In genomic region chr7:107964510-107964909, GRCh38 we compare ENCODE assay signal across 22 cellular contexts. TPM values are rescaled to one million over a fixed set of nuclear protein-coding genes. Genes with fewer than 3 reads are reported as not detected.
DNase-seq lines count a peak whose midpoint lies in the region; ATAC-seq, FAIRE-seq and TF ChIP-seq lines count a peak whose summit lies in the region.
"Had no signal": no experiment of that assay in that cellular context is flagged by ENCODE, and none has a peak within 500 bp of the region (broad histone marks: within the 10 kb centered on the region; RNA-seq: fewer than 3 reads in every experiment).

No MANE protein-coding gene starts in this region.

- no peak for TF ChIP-seq POLR2A in gastroesophageal sphincter (IDR thresholded peaks at IDR 0.05)

- ATAC-seq in gastroesophageal sphincter = no peak
- ATAC-seq: A549, GM12878, GM23338 had no signal

- H3K9me3 ChIP-seq in mammary epithelial cell (replicated peaks; ENCODE audit: insufficient read depth, low read length) (no peaks in the 10 kb centered on the region), astrocyte (ENCODE audit: insufficient read depth, low read depth, low read length) (no peaks in the 10 kb centered on the region), gastroesophageal sphincter (no peaks in the 10 kb centered on the region)
- H3K9me3 ChIP-seq: A549, BLaER1 had no signal

- no peak overlapping the region for H3K27ac ChIP-seq in mammary epithelial cell (ENCODE audit: insufficient read depth, low read depth, low read length)
- no peak overlapping the region for H3K27ac ChIP-seq in astrocyte (ENCODE audit: low read depth, low read length)
- peak overlapping the region in 3 of 4 donors; percentile 22 to 39 (median 37) for H3K27ac ChIP-seq in gastroesophageal sphincter
- H3K27ac ChIP-seq: 22Rv1, A549, BLaER1 had no signal

- H4K20me1 ChIP-seq in mammary epithelial cell (ENCODE audit: insufficient read depth, low read length) (no peaks in the 10 kb centered on the region), astrocyte (ENCODE audit: insufficient read depth, low read length) (peaks cover 70% of the 10 kb centered on the region)
- H4K20me1 ChIP-seq: BLaER1 had no signal

- dilution Hi-C loops in mammary epithelial cell (cut with HindIII; ENCODE audit: low sequenced_read_pairs) = no loop called here

- H3K4me3 Mint-ChIP-seq in MCF 10A (ENCODE audit: unreplicated experiment) (no peak overlapping the region), astrocyte (ENCODE audit: unreplicated experiment) (no peak overlapping the region), osteocyte (ENCODE audit: unreplicated experiment) (no peak overlapping the region)
- H3K4me3 Mint-ChIP-seq: CD14-positive monocyte; CD4-positive, alpha-beta memory T cell; GM23338 had no signal

- H3K27me3 Mint-ChIP-seq in MCF 10A (ENCODE audit: insufficient read depth, unreplicated experiment) (no peaks in the 10 kb centered on the region), astrocyte (ENCODE audit: low read depth, unreplicated experiment) (no peaks in the 10 kb centered on the region), osteocyte (ENCODE audit: unreplicated experiment) (no peaks in the 10 kb centered on the region)

- 92% methylated on average over 10 of the region's 11 CpGs for WGBS in mammary epithelial cell (ENCODE audit: low coverage, missing lambda C conversion rate)
- 95 to 100% methylated on average over 1 to 7 of the region's 11 CpGs for WGBS in gastroesophageal sphincter (ENCODE audit: low coverage in 1 of 2), 2 donors

- FAIRE-seq in astrocyte (lab: Jason Lieb, UNC) = no peak
- FAIRE-seq: A549, GM12878, GM19239, H54 had no signal

- CTCF ChIA-PET in MCF 10A (lab: Yijun Ruan, JAX) = interaction anchor here (0.6 to 1.6 kb wide), 4 partner anchors 13 to 119 kb away, joined by 3 to 5 read pairs (median 4); no protein-coding TSS in a partner anchor
- CTCF ChIA-PET in mammary epithelial cell (lab: Charles Lee; ENCODE audit: low non-redundant PET) = no interaction called here

- DNase-seq in MCF 10A (ENCODE audit: unreplicated experiment) (no peak), mammary epithelial cell (no peak), astrocyte (ENCODE audit: low read depth) (no peak), osteocyte (ENCODE audit: extremely low spot score, unreplicated experiment) (no peak), AML-193 (lab: John Stamatoyannopoulos, UW) (no peak), NCI-H1092 (lab: John Stamatoyannopoulos, UW) (no peak), pons (ENCODE audit: low spot score) (no peak)
- DNase-seq: Calu3; CD4-positive, alpha-beta memory T cell; DMS53; DND-41; EL; HCEC 1CT had no signal

- H3K36me3 ChIP-seq in mammary epithelial cell (ENCODE audit: insufficient read depth, low read length) (peaks cover 55% of the 10 kb centered on the region), astrocyte (ENCODE audit: insufficient read depth, low read length) (peaks cover 76% of the 10 kb centered on the region), gastroesophageal sphincter (peaks cover 0 to 65% of the 10 kb centered on the region in 2 donors)
- H3K36me3 ChIP-seq: BLaER1 had no signal

- H3K4me3 ChIP-seq in mammary epithelial cell (replicated peaks in 1 of 3; ENCODE audit: insufficient read depth in 1 of 3, low read depth in 2 of 3, low read length in 3 of 3) (no peak overlapping the region), astrocyte (ENCODE audit: insufficient read depth, low read depth, low read length) (no peak overlapping the region), gastroesophageal sphincter (no peak overlapping the region)
- H3K4me3 ChIP-seq: A549, BLaER1, GM12878, GM23338 had no signal

- no peak overlapping the region for H3K4me2 ChIP-seq in mammary epithelial cell (ENCODE audit: insufficient read depth, low read depth, low read length)
- no peak overlapping the region for H3K4me2 ChIP-seq in astrocyte (ENCODE audit: low read length)
- H3K4me2 ChIP-seq: A549, BLaER1, GM23338 had no signal

- TF ChIP-seq CTCF in MCF 10A (IDR thresholded peaks at IDR 0.05; ENCODE audit: unreplicated experiment) (no peak), mammary epithelial cell (conservative IDR thresholded peaks at IDR 0.05 in 1 of 2, IDR thresholded peaks at IDR 0.05 in 1 of 2; ENCODE audit: extremely low read depth in 1 of 2, insufficient read depth in 1 of 2, low read depth in 1 of 2, low read length in 2 of 2) (no peak), astrocyte (IDR thresholded peaks at IDR 0.05; ENCODE audit: insufficient read depth, low read depth, low read length) (no peak), gastroesophageal sphincter (IDR thresholded peaks at IDR 0.05) (no peak), osteocyte (IDR thresholded peaks at IDR 0.05) (no peak)

- no peak overlapping the region for H2AFZ ChIP-seq in mammary epithelial cell (ENCODE audit: low read depth, low read length)
- H2AFZ ChIP-seq in astrocyte (ENCODE audit: low read depth, low read length) = no peak overlapping the region
- H2AFZ ChIP-seq: GM23338 had no signal

- POLR2A ChIA-PET in MCF 10A (lab: Yijun Ruan, JAX) = interaction anchor here (0.6 to 13.1 kb wide), 6 partner anchors 8 to 153 kb away, joined by 3 to 337 read pairs (median 6); no protein-coding TSS in a partner anchor

- H3K4me1 Mint-ChIP-seq in MCF 10A (ENCODE audit: insufficient read depth, unreplicated experiment) = peaks cover 8% of the 10 kb centered on the region
- H3K4me1 Mint-ChIP-seq in astrocyte (ENCODE audit: low read depth, unreplicated experiment) = peaks cover 8% of the 10 kb centered on the region
- peaks cover 9% of the 10 kb centered on the region for H3K4me1 Mint-ChIP-seq in osteocyte (ENCODE audit: unreplicated experiment)
- H3K4me1 Mint-ChIP-seq: CD14-positive monocyte; CD4-positive, alpha-beta memory T cell had no signal

- H3K79me2 ChIP-seq in mammary epithelial cell (ENCODE audit: insufficient read depth, low read length) (peaks cover 34% of the 10 kb centered on the region), astrocyte (ENCODE audit: insufficient read depth, low read length) (peaks cover 55% of the 10 kb centered on the region)

- no peak for TF ChIP-seq EP300 in gastroesophageal sphincter (IDR thresholded peaks at IDR 0.05)

- H3K27me3 ChIP-seq in mammary epithelial cell (ENCODE audit: insufficient read depth, low read length) (no peaks in the 10 kb centered on the region), astrocyte (ENCODE audit: insufficient read depth, low read length) (no peaks in the 10 kb centered on the region), gastroesophageal sphincter (no peaks in the 10 kb centered on the region)
- H3K27me3 ChIP-seq: BLaER1 had no signal

- H3K36me3 Mint-ChIP-seq in MCF 10A (ENCODE audit: insufficient read depth, unreplicated experiment) (no peaks in the 10 kb centered on the region), astrocyte (ENCODE audit: low read depth, unreplicated experiment) (peaks cover 33% of the 10 kb centered on the region), osteocyte (ENCODE audit: unreplicated experiment) (peaks cover 60% of the 10 kb centered on the region)
- H3K36me3 Mint-ChIP-seq: CD14-positive monocyte; CD4-positive, alpha-beta memory T cell had no signal

- intact Hi-C loops in MCF 10A (cut with micrococcal nuclease) (no loop called here), mammary epithelial cell (cut with micrococcal nuclease) (no loop called here)

- no peak overlapping the region for H3K9ac ChIP-seq in mammary epithelial cell (ENCODE audit: insufficient read depth, low read length)
- H3K9ac ChIP-seq in astrocyte (ENCODE audit: low read length) = no peak overlapping the region
- H3K9ac ChIP-seq: BLaER1 had no signal

- H3K9me3 Mint-ChIP-seq in MCF 10A (ENCODE audit: unreplicated experiment) (no peaks in the 10 kb centered on the region), astrocyte (ENCODE audit: unreplicated experiment) (no peaks in the 10 kb centered on the region), osteocyte (ENCODE audit: unreplicated experiment) (no peaks in the 10 kb centered on the region)
- H3K9me3 Mint-ChIP-seq: CD4-positive, alpha-beta memory T cell; GM23338 had no signal

- no TSS peak for BruUV-seq in MCF 10A (replicated peaks; lab: Mats Ljungman, UMichigan)
- no TSS peak for BruUV-seq in mammary epithelial cell (replicated peaks; lab: Mats Ljungman, UMichigan)

- H3K4me1 ChIP-seq in mammary epithelial cell (ENCODE audit: insufficient read depth, low read length) (peaks cover 8% of the 10 kb centered on the region), astrocyte (ENCODE audit: insufficient read depth, low read length) (peaks cover 19% of the 10 kb centered on the region), gastroesophageal sphincter (peaks cover 1 to 47% (median 20%) of the 10 kb centered on the region in 3 donors)
- H3K4me1 ChIP-seq: BLaER1 had no signal

- in situ Hi-C loops in mammary epithelial cell (cut with MboI; ENCODE audit: low sequenced_read_pairs in 2 of 2) = no loop called here

- peak overlapping the region; percentile 39 for H3K27ac Mint-ChIP-seq in MCF 10A (ENCODE audit: low read depth, unreplicated experiment)
- peak overlapping the region; percentile 31 for H3K27ac Mint-ChIP-seq in astrocyte (ENCODE audit: unreplicated experiment)
- peak overlapping the region; percentile 50 for H3K27ac Mint-ChIP-seq in osteocyte (ENCODE audit: unreplicated experiment)
- H3K27ac Mint-ChIP-seq: CD4-positive, alpha-beta memory T cell; GM23338 had no signal

RNA-seq across cellular contexts. Expression of gene LAMB1, which starts 38.5 kb away (rescaled TPM):
- total RNA-seq in MCF 10A (2022) (199 and 275 TPM in 2 replicates), mammary epithelial cell (100 to 1,000 TPM; 219 to 285 TPM), astrocyte (403 and 411 TPM in 2 replicates), gastroesophageal sphincter (100 to 1,000 TPM; 130 to 193 (median 179) TPM), osteocyte (952 and 1,014 TPM in 2 replicates)
- 76.2 TPM for polyA plus RNA-seq in mammary epithelial cell
- 447 TPM for polyA minus RNA-seq in mammary epithelial cell
- total RNA-seq: CD4-positive, alpha-beta memory T cell had no signal

Comparison
In these comparisons a context has a peak if more than half of its experiments do, and no peak if none do; other contexts are left out.
1. H3K27ac ChIP-seq: peak in gastroesophageal sphincter (3 of 4); none in mammary epithelial cell (single experiment) and astrocyte (single experiment).
2. Peak in every context shown above with its lines, with median percentiles within 50 percentile points of each other: H3K27ac Mint-ChIP-seq.